Comparison of ENCODE assay signal across 22 cellular contexts in genomic region chr4:74440356-74440755, GRCh38. TPM values are rescaled to one million over a fixed set of nuclear protein-coding genes. Genes with fewer than 3 reads are reported as not detected.
DNase-seq lines count a peak whose midpoint lies in the region; ATAC-seq, FAIRE-seq and TF ChIP-seq lines count a peak whose summit lies in the region.
"Had no signal": no experiment of that assay in that cellular context is flagged by ENCODE, and none has a peak within 500 bp of the region (broad histone marks: within the 10 kb centered on the region; RNA-seq: fewer than 3 reads in every experiment).

No MANE protein-coding gene starts in this region.

- FAIRE-seq in K562 (lab: Jason Lieb, UNC) = no peak
- FAIRE-seq: GM12878 had no signal

- no peak for TF ChIP-seq EP300 in K562 (IDR thresholded peaks at IDR 0.05; ENCODE audit: low read length)

- BruUV-seq in OCI-LY7 (replicated peaks; lab: Mats Ljungman, UMichigan) (no TSS peak), K562 (replicated peaks; lab: Mats Ljungman, UMichigan) (no TSS peak)

- TF ChIP-seq CTCF in OCI-LY7 (conservative IDR thresholded peaks at IDR 0.05; ENCODE audit: low read length) = no peak
- no peak for TF ChIP-seq CTCF in K562 (IDR thresholded peaks at IDR 0.05 in 2 of 3, conservative IDR thresholded peaks at IDR 0.05 in 1 of 3; ENCODE audit: insufficient read depth in 2 of 3, low read depth in 1 of 3, low read length in 3 of 3)
- TF ChIP-seq CTCF in testis (IDR thresholded peaks at IDR 0.05) = no peak
- no peak for TF ChIP-seq CTCF in upper lobe of right lung (IDR thresholded peaks at IDR 0.05)

- H3K79me2 ChIP-seq in OCI-LY7 (ENCODE audit: insufficient read depth, low read depth, low read length) = no peaks in the 10 kb centered on the region
- H3K79me2 ChIP-seq in K562 (ENCODE audit: control insufficient read depth, insufficient read depth, low read length) = no peaks in the 10 kb centered on the region

- TF ChIP-seq RAD21 in K562 (CRISPR knock-in tag; conservative IDR thresholded peaks at IDR 0.05 in 1 of 2, IDR thresholded peaks at IDR 0.05 in 1 of 2) = no peak

- ATAC-seq in K562 (no peak), upper lobe of right lung (no peak)
- ATAC-seq: GM12878, Panc1 had no signal

- H3K9me1 ChIP-seq in K562 (ENCODE audit: control insufficient read depth, insufficient read depth, low read length) = no peaks in the 10 kb centered on the region

- no peaks in the 10 kb centered on the region for H3K9me2 ChIP-seq in OCI-LY7 (ENCODE audit: insufficient read depth, low read length)

- peak; percentile 4 for DNase-seq in NCI-H748 (lab: John Stamatoyannopoulos, UW; ENCODE audit: unreplicated experiment)
- DNase-seq in NCI-H748 treated with DMSO at 0.1 percent for 48 hours (lab: John Stamatoyannopoulos, UW) = no peak
- peak; percentile 6 for DNase-seq in OCI-LY7 (ENCODE audit: low spot score)
- DNase-seq in K562 (ENCODE audit: extremely low read depth in 1 of 4, low spot score in 3 of 4) = peak in 2 of 4 experiments; percentile 12 to 65
- peak; percentile 64 for DNase-seq in testis
- no peak for DNase-seq in activated effector memory CD4-positive, alpha-beta T cell treated with Interleukin-2 at 50 U/mL for 16 hours
- no peak for DNase-seq in upper lobe of right lung
- no peak for DNase-seq in kidney tubule cell (ENCODE audit: low spot score)
- DNase-seq: Caco-2, GOT3, HFFc6, Kasumi-1, MV-4-11, NCI-H1436, NCI-H2081 treated with DMSO at 0.1 percent for 48 hours, NCI-H2227 treated with DMSO at 0.1 percent for 48 hours, NCI-H524 treated with DMSO at 0.1 percent for 48 hours, SHP77 treated with DMSO at 0.1 percent for 48 hours, SW 1271 had no signal

- intact Hi-C loops in OCI-LY7 (cut with micrococcal nuclease; ENCODE audit: unreplicated experiment) (no loop called here), K562 (cut with micrococcal nuclease) (no loop called here), testis (cut with DNase I; ENCODE audit: low total_unique reads) (no loop called here), upper lobe of right lung (cut with DNase I) (no loop called here)

- POLR2A ChIA-PET in OCI-LY7 (lab: Charles Lee) = no interaction called here
- POLR2A ChIA-PET in K562 (lab: Yijun Ruan, JAX) = no interaction called here

- WGBS in K562 (ENCODE audit: insufficient coverage, low coverage, missing lambda C conversion rate) = 89% methylated on average over 4 of the region's 4 CpGs
- WGBS in testis, 2 donors = 76 to 82% methylated on average over 4 of the region's 4 CpGs

- no peak overlapping the region for H3K4me3 ChIP-seq in OCI-LY7 (ENCODE audit: low read depth, low read length, poor library complexity, severe bottlenecking)
- H3K4me3 ChIP-seq in K562 = no peak overlapping the region
- peak overlapping the region; percentile 2 to 9 for H3K4me3 ChIP-seq in testis
- no peak overlapping the region for H3K4me3 ChIP-seq in upper lobe of right lung
- H3K4me3 ChIP-seq: GM12878 had no signal

- H3K4me1 ChIP-seq in OCI-LY7 (ENCODE audit: insufficient read depth, low read length, poor library complexity, severe bottlenecking) (no peaks in the 10 kb centered on the region), K562 (replicated peaks in 1 of 2; ENCODE audit: control insufficient read depth in 2 of 2, insufficient read depth in 2 of 2, low read length in 2 of 2) (peaks cover 7 to 17% of the 10 kb centered on the region in 2 experiments; a peak in 3 of 5 replicates), testis (no peaks in the 10 kb centered on the region), upper lobe of right lung (no peaks in the 10 kb centered on the region)

- H3K9me3 ChIP-seq in OCI-LY7 (ENCODE audit: low read length) (no peaks in the 10 kb centered on the region), K562 (replicated peaks; ENCODE audit: control insufficient read depth, insufficient read depth, low read depth, low read length) (no peaks in the 10 kb centered on the region), testis (no peaks in the 10 kb centered on the region), upper lobe of right lung (no peaks in the 10 kb centered on the region)
- H3K9me3 ChIP-seq: Caco-2 had no signal

- TF ChIP-seq POLR2A in K562 (conservative IDR thresholded peaks at IDR 0.05) (no peak), testis (IDR thresholded peaks at IDR 0.05) (no peak)

- H3K4me2 ChIP-seq in OCI-LY7 (ENCODE audit: low read length) (no peak overlapping the region), K562 (ENCODE audit: insufficient read depth, low read length) (no peak overlapping the region)

- H3K27me3 ChIP-seq in K562 (ENCODE audit: control insufficient read depth in 2 of 2, insufficient read depth in 2 of 2, low read length in 2 of 2) (no peaks in the 10 kb centered on the region), testis (no peaks in the 10 kb centered on the region), upper lobe of right lung (no peaks in the 10 kb centered on the region)

- no peaks in the 10 kb centered on the region for H3K36me3 ChIP-seq in OCI-LY7 (ENCODE audit: insufficient read depth, low read length)
- no peaks in the 10 kb centered on the region for H3K36me3 ChIP-seq in K562 (ENCODE audit: control insufficient read depth, insufficient read depth, low read length)
- no peaks in the 10 kb centered on the region for H3K36me3 ChIP-seq in testis (ENCODE audit: low read depth, missing control alignments)
- no peaks in the 10 kb centered on the region for H3K36me3 ChIP-seq in upper lobe of right lung

- in situ Hi-C loops in K562 (cut with MboI) = no loop called here

- no peak overlapping the region for H3K9ac ChIP-seq in K562 (ENCODE audit: insufficient read depth in 1 of 2, low read depth in 2 of 2, low read length in 2 of 2)

- H3K27ac ChIP-seq in OCI-LY7 (ENCODE audit: low read depth, low read length, poor library complexity, severe bottlenecking) = no peak overlapping the region
- H3K27ac ChIP-seq in K562 (ENCODE audit: extremely low read depth, low read depth, low read length) = no peak overlapping the region
- H3K27ac ChIP-seq in testis = no peak overlapping the region
- H3K27ac ChIP-seq in upper lobe of right lung = no peak overlapping the region

- CTCF ChIA-PET in OCI-LY7 (lab: Charles Lee; ENCODE audit: unreplicated experiment) (no interaction called here), K562 (lab: Yijun Ruan, JAX; ENCODE audit: low intra/inter-chr PET ratio) (no interaction called here)

- H2AFZ ChIP-seq in OCI-LY7 (ENCODE audit: low read length) = no peak overlapping the region
- peak overlapping the region; percentile 53 for H2AFZ ChIP-seq in K562 (ENCODE audit: low read depth, low read length)

- H4K20me1 ChIP-seq in OCI-LY7 (ENCODE audit: insufficient read depth, low read length) (no peaks in the 10 kb centered on the region), K562 (replicated peaks; ENCODE audit: control insufficient read depth, insufficient read depth, low read length) (no peaks in the 10 kb centered on the region)

TF ChIP-seq in K562, 482 proteins besides CTCF, POLR2A, EP300 and RAD21:
- peak; percentile 55 for TF ChIP-seq FOS (IDR thresholded peaks at IDR 0.05; ENCODE audit: extremely low read depth, insufficient read length)
- TF ChIP-seq RBM25 (IDR thresholded peaks at IDR 0.05; ENCODE audit: low read depth, low read length, severe bottlenecking) = peak; percentile 61
- TF ChIP-seq NFYB (IDR thresholded peaks at IDR 0.05; ENCODE audit: extremely low read depth, insufficient read length) = peak; percentile 43
- TF ChIP-seq POU5F1 (IDR thresholded peaks at IDR 0.05; ENCODE audit: borderline replicate concordance, low read depth, low read length, partially characterized antibody) = no peak

RNA-seq across cellular contexts. Expression of gene AREG, which starts 4.6 kb away (rescaled TPM):
- total RNA-seq in OCI-LY7 (2014; rRNA removed; shearing (Covaris generic)) = not detected in 2 replicates
- total RNA-seq in OCI-LY7 (2022) = not detected in 2 replicates
- total RNA-seq in K562 (2011; cell fraction: chromatin; rRNA removed; ENCODE audit: low replicate concordance) = 10.7 and 18.3 TPM in 2 replicates
- total RNA-seq in K562 (2011; cell fraction: nucleolus; rRNA removed) = 16.6 and 18.3 TPM in 2 replicates
- total RNA-seq in K562 (2011; cell fraction: nucleoplasm; rRNA removed) = 17.7 and 18.4 TPM in 2 replicates
- 4.5 and 5.8 TPM in 2 replicates for total RNA-seq in K562 (2014; rRNA removed)
- 5.7 and 6.7 TPM in 2 replicates for total RNA-seq in K562 (2014; rRNA removed; fragmentation: Illumina TruSeq; extraction: Trizol)
- 2.8 and 3.5 TPM in 2 replicates for total RNA-seq in K562 (2015; rRNA removed; fragmentation: Illumina TruSeq; extraction: Trizol)
- 5.4 and 5.6 TPM in 2 replicates for total RNA-seq in K562 (2021)
- polyA plus RNA-seq in K562 (2011; rRNA removed) = 7.3 and 8.5 TPM in 2 replicates
- 6.3 and 6.9 TPM in 2 replicates for polyA plus RNA-seq in K562 (2011; cell fraction: cytosol; rRNA removed)
- polyA plus RNA-seq in K562 (2011; cell fraction: nucleus; rRNA removed) = 5.3 and 7.3 TPM in 2 replicates
- 5.1 and 9.9 TPM in 2 replicates for polyA plus RNA-seq in K562 (2012)
- polyA plus RNA-seq in K562 (2014; fragmentation: Illumina TruSeq; extraction: Trizol) = 6.5 and 7.7 TPM in 2 replicates
- polyA plus RNA-seq in K562 (2014; fragmentation: Nextera tagmentation; extraction: Ambion mirVana) = 1 to 10 TPM; 1.4 to 2.4 TPM
- polyA plus RNA-seq in K562 (2014; rRNA removed) = 3.8 and 5.5 TPM in 2 replicates
- 3.9 and 7.5 TPM in 2 replicates for polyA minus RNA-seq in K562 (2011; rRNA and poly(A)+ RNA removed)
- polyA minus RNA-seq in K562 (2011; cell fraction: cytosol; rRNA and poly(A)+ RNA removed) = 3.4 and 3.9 TPM in 2 replicates
- polyA minus RNA-seq in K562 (2011; cell fraction: nucleus; rRNA and poly(A)+ RNA removed) = 6.2 and 10.2 TPM in 2 replicates
- total RNA-seq in testis = 10 to 100 TPM; 13.0 to 14.2 TPM
- 16.4 TPM for polyA plus RNA-seq in testis (ENCODE audit: insufficient read depth, low read depth, low replicate concordance)
- 14.6 TPM for total RNA-seq in upper lobe of right lung
- total RNA-seq: A172, GM12878 had no signal

Comparison
In these comparisons a context has a peak if more than half of its experiments do, and no peak if none do; other contexts are left out.
1. DNase-seq: peak in NCI-H748 (single experiment), OCI-LY7 (single experiment) and testis (single experiment); none in NCI-H748 treated with DMSO at 0.1 percent for 48 hours (single experiment), activated effector memory CD4-positive, alpha-beta T cell treated with Interleukin-2 at 50 U/mL for 16 hours (single experiment), upper lobe of right lung (single experiment) and kidney tubule cell (single experiment).
2. H3K4me3 ChIP-seq: peak in testis (2 of 2); none in OCI-LY7 (single experiment), K562 (single experiment) and upper lobe of right lung (single experiment).